ENCODE assay signal across 15 cellular contexts in the genomic region with DNA sequence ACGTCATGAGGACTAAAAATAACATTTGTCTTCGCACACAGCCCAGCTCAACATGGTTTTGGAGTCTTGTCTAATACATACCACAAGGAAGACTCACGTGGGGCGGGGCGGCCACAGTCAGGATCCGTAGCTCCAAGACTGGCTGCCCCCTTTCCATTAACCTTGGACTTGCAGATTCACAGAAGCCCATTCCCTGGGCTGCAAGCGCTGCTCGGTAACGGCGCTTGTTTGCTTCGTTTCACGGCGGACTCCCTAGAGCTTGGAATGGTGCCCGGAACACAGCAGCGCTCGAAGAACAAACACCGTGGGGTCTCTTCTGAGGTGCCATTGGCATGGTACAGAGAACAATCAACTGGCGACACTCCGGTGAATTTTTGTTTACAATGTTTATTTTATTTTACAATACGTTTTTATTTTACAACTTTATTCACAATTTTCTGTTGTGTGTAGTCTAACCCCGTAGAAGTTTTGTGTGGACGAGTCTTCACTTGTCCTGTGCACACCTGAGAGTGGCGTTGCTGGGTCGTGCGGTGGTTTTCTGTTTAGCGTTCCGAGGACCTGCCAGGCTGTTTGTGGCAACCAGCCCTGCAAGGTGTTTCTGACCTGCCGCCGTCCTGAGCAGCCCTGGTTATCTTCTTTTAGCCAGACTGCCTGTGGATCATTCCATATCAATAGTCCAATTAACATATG.
A peak's percentile ranks its signal among the peaks of the same experiment; 100 is the strongest.
DNase-seq lines count a peak whose midpoint lies in the region; ATAC-seq and TF ChIP-seq lines count a peak whose summit lies in the region.
"Had no signal": no experiment of that assay in that cellular context is flagged by ENCODE, and none has a peak within 500 bp of the region (broad histone marks: within the 10 kb centered on the region; RNA-seq: fewer than 3 reads in every experiment).

No MANE protein-coding gene starts in this region.

- peak; percentile 44 for ATAC-seq in left colon
- no peak for ATAC-seq in HG03520 (IDR thresholded peaks at IDR 0.05; ENCODE audit: unreplicated experiment)

- intact Hi-C loops in left colon (cut with DNase I, micrococcal nuclease) = no loop called here

- H3K27me3 Mint-ChIP-seq in nephron progenitor cell (ENCODE audit: low read depth, poor library complexity) = peaks cover 3% of the 10 kb centered on the region
- H3K27me3 Mint-ChIP-seq: dendritic cell treated with granulocyte-macrophage colony-stimulating factor and Interleukin-4, amounts not matched to agents 40 ng/mL and 50 ng/mL, for 4 days had no signal

- peaks cover 4% of the 10 kb centered on the region for H3K9me3 Mint-ChIP-seq in nephron progenitor cell
- H3K9me3 Mint-ChIP-seq: dendritic cell treated with granulocyte-macrophage colony-stimulating factor and Interleukin-4, amounts not matched to agents 40 ng/mL and 50 ng/mL, for 4 days; nephron had no signal

- H3K4me3 Mint-ChIP-seq in nephron progenitor cell = no peak overlapping the region
- H3K4me3 Mint-ChIP-seq: dendritic cell treated with granulocyte-macrophage colony-stimulating factor and Interleukin-4, amounts not matched to agents 40 ng/mL and 50 ng/mL, for 4 days; nephron had no signal

- DNase-seq in Daoy (ENCODE audit: low read depth) (peak; percentile 65), NCI-H146 (lab: John Stamatoyannopoulos, UW) (peak; percentile 84), NCI-H774 (lab: John Stamatoyannopoulos, UW) (peak; percentile 58), left colon (peak in 1 of 2 donors; percentile 35), nephron progenitor cell (no peak), HPDE6-E6E7 (ENCODE audit: extremely low spot score) (no peak)
- DNase-seq: activated CD4-positive, alpha-beta T cell treated with anti-CD3 and anti-CD28 coated beads for 4 hours; foreskin melanocyte; GDM1; SK-N-SH; spleen; stimulated activated CD8-positive, alpha-beta memory T cell treated with anti-CD3 and anti-CD28 coated beads, Interleukin-4, amount 100 ng/mL, for 48 hours had no signal

- no peaks in the 10 kb centered on the region for H3K36me3 Mint-ChIP-seq in nephron progenitor cell (ENCODE audit: low read depth)

- H3K27ac Mint-ChIP-seq in nephron progenitor cell = no peak overlapping the region
- H3K27ac Mint-ChIP-seq: dendritic cell treated with granulocyte-macrophage colony-stimulating factor and Interleukin-4, amounts not matched to agents 40 ng/mL and 50 ng/mL, for 4 days; nephron had no signal

- no peak for TF ChIP-seq CTCF in nephron progenitor cell (IDR thresholded peaks at IDR 0.05)

- peaks cover 11% of the 10 kb centered on the region for H3K4me1 Mint-ChIP-seq in nephron progenitor cell

Comparison
In these comparisons a context has a peak if more than half of its experiments do, and no peak if none do; other contexts are left out.
1. DNase-seq: peak in Daoy (single experiment), NCI-H146 (single experiment) and NCI-H774 (single experiment); none in nephron progenitor cell (single experiment) and HPDE6-E6E7 (single experiment).